17 cellular contexts compared by ENCODE assay signal in genomic region chr20:44548171-44548678, GRCh38. TPM values are rescaled to one million over a fixed set of nuclear protein-coding genes. Genes with fewer than 3 reads are reported as not detected.
DNase-seq lines count a peak whose midpoint lies in the region; ATAC-seq, FAIRE-seq and TF ChIP-seq lines count a peak whose summit lies in the region.
"Had no signal": no experiment of that assay in that cellular context is flagged by ENCODE, and none has a peak within 500 bp of the region (broad histone marks: within the 10 kb centered on the region; RNA-seq: fewer than 3 reads in every experiment).

No MANE protein-coding gene starts in this region.

- no peak overlapping the region for H2AFZ ChIP-seq in astrocyte (ENCODE audit: low read depth, low read length)

- H3K27ac ChIP-seq in HEK293 (ENCODE audit: extremely low read depth, low read depth, low read length) (no peak overlapping the region), astrocyte (ENCODE audit: low read depth, low read length) (no peak overlapping the region), lower lobe of right lung (peak overlapping the region; percentile 49)
- no peak overlapping the region for H3K27ac ChIP-seq in effector memory CD4-positive, alpha-beta T cell (ENCODE audit: insufficient read depth, low read length, poor library complexity, severe bottlenecking)
- H3K27ac ChIP-seq: C4-2B had no signal

- H3K36me3 Mint-ChIP-seq in astrocyte (ENCODE audit: low read depth, unreplicated experiment): no peaks in the 10 kb centered on the region
- H3K36me3 Mint-ChIP-seq: activated naive CD8-positive, alpha-beta T cell treated with anti-CD3 and anti-CD28 coated beads for 36 hours had no signal

- H3K4me1 Mint-ChIP-seq in astrocyte (ENCODE audit: low read depth, unreplicated experiment): peaks cover 20% of the 10 kb centered on the region

- DNase-seq in astrocyte (ENCODE audit: low read depth) (no peak), lower lobe of right lung (no peak), superior temporal gyrus (ENCODE audit: extremely low spot score) (peak; percentile 23)
- no peak for DNase-seq in effector memory CD4-positive, alpha-beta T cell
- DNase-seq: activated CD4-positive, alpha-beta T cell treated with anti-CD3 and anti-CD28 coated beads for 36 hours; activated CD8-positive, alpha-beta memory T cell treated with anti-CD3 and anti-CD28 coated beads, Interleukin-2, amount 50 U/mL, for 48 hours; activated naive CD8-positive, alpha-beta T cell treated with anti-CD3 and anti-CD28 coated beads for 36 hours; DMS79; mesendoderm; NCI-H2107; NCI-H82; ovary; T-helper 17 cell had no signal

- intact Hi-C loops in lower lobe of right lung (cut with DNase I): no loop called here

- H3K4me2 ChIP-seq in astrocyte (ENCODE audit: low read length): peak overlapping the region; percentile 49

- POLR2A ChIA-PET in HEK293 (lab: Yijun Ruan, JAX): no interaction called here

- H3K4me1 ChIP-seq in HEK293 (ENCODE audit: control insufficient read depth, insufficient read depth, low read length) (peaks cover 15% of the 10 kb centered on the region), astrocyte (ENCODE audit: insufficient read depth, low read length) (peaks cover 19% of the 10 kb centered on the region), lower lobe of right lung (peaks cover 19% of the 10 kb centered on the region)
- no peaks in the 10 kb centered on the region for H3K4me1 ChIP-seq in effector memory CD4-positive, alpha-beta T cell (ENCODE audit: control insufficient read depth, insufficient read depth, low read length, poor library complexity, severe bottlenecking)

- peak overlapping the region; percentile 32 for H3K9ac ChIP-seq in astrocyte (ENCODE audit: low read length)

- H3K4me3 ChIP-seq in HEK293 (ENCODE audit: low read depth, low read length) (no peak overlapping the region), astrocyte (ENCODE audit: insufficient read depth, low read depth, low read length) (no peak overlapping the region), lower lobe of right lung (no peak overlapping the region)
- no peak overlapping the region for H3K4me3 ChIP-seq in effector memory CD4-positive, alpha-beta T cell (ENCODE audit: insufficient read depth, low read depth, low read length, poor library complexity, severe bottlenecking)
- H3K4me3 ChIP-seq: ovary had no signal

- no peak overlapping the region for H3K4me3 Mint-ChIP-seq in astrocyte (ENCODE audit: unreplicated experiment)
- H3K4me3 Mint-ChIP-seq: activated CD4-positive, alpha-beta T cell treated with anti-CD3 and anti-CD28 coated beads for 36 hours; activated naive CD8-positive, alpha-beta T cell treated with anti-CD3 and anti-CD28 coated beads for 36 hours; T-helper 17 cell had no signal

- CTCF ChIA-PET in HEK293 (lab: Yijun Ruan, JAX): interaction anchor here (0.7 to 1.1 kb wide), 2 partner anchors 28 to 258 kb away, joined by 4 read pairs; no protein-coding TSS in a partner anchor

- H3K36me3 ChIP-seq in HEK293 (ENCODE audit: control insufficient read depth in 2 of 2, insufficient read depth in 1 of 2, low read length in 2 of 2): no peaks in the 10 kb centered on the region
- no peaks in the 10 kb centered on the region for H3K36me3 ChIP-seq in astrocyte (ENCODE audit: insufficient read depth, low read length)
- H3K36me3 ChIP-seq in lower lobe of right lung: no peaks in the 10 kb centered on the region
- no peaks in the 10 kb centered on the region for H3K36me3 ChIP-seq in effector memory CD4-positive, alpha-beta T cell (ENCODE audit: control insufficient read depth, insufficient read depth, low read length)
- H3K36me3 ChIP-seq: ovary had no signal

- H3K79me2 ChIP-seq in astrocyte (ENCODE audit: insufficient read depth, low read length): peaks cover 10% of the 10 kb centered on the region

- H3K27ac Mint-ChIP-seq in astrocyte (ENCODE audit: unreplicated experiment): no peak overlapping the region
- H3K27ac Mint-ChIP-seq: activated CD4-positive, alpha-beta T cell treated with anti-CD3 and anti-CD28 coated beads for 36 hours; activated naive CD8-positive, alpha-beta T cell treated with anti-CD3 and anti-CD28 coated beads for 36 hours; T-helper 17 cell had no signal

- ATAC-seq in lower lobe of right lung (no peak), HG03432 (IDR thresholded peaks at IDR 0.05; ENCODE audit: unreplicated experiment) (no peak), GM18498 (IDR thresholded peaks at IDR 0.05; ENCODE audit: unreplicated experiment) (no peak)
- ATAC-seq: activated CD4-positive, alpha-beta T cell treated with anti-CD3 and anti-CD28 coated beads for 36 hours; T-helper 17 cell had no signal

- H4K20me1 ChIP-seq in astrocyte (ENCODE audit: insufficient read depth, low read length): no peaks in the 10 kb centered on the region

- H3K9me3 ChIP-seq in HEK293 (ENCODE audit: control insufficient read depth, insufficient read depth, low read depth, low read length): no peaks in the 10 kb centered on the region
- H3K9me3 ChIP-seq in astrocyte (ENCODE audit: insufficient read depth, low read depth, low read length): no peaks in the 10 kb centered on the region
- H3K9me3 ChIP-seq in lower lobe of right lung: no peaks in the 10 kb centered on the region
- H3K9me3 ChIP-seq in effector memory CD4-positive, alpha-beta T cell (ENCODE audit: control insufficient read depth, low read length): no peaks in the 10 kb centered on the region
- H3K9me3 ChIP-seq: ovary had no signal

- no peaks in the 10 kb centered on the region for H3K27me3 Mint-ChIP-seq in astrocyte (ENCODE audit: low read depth, unreplicated experiment)
- H3K27me3 Mint-ChIP-seq: activated naive CD8-positive, alpha-beta T cell treated with anti-CD3 and anti-CD28 coated beads for 36 hours had no signal

- no peak for TF ChIP-seq CTCF in HEK293 (tag by site-specific recombination; IDR thresholded peaks at IDR 0.05)
- no peak for TF ChIP-seq CTCF in astrocyte (IDR thresholded peaks at IDR 0.05; ENCODE audit: insufficient read depth, low read depth, low read length)
- TF ChIP-seq CTCF in lower lobe of right lung (IDR thresholded peaks at IDR 0.05): no peak

- H3K27me3 ChIP-seq in astrocyte (ENCODE audit: insufficient read depth, low read length) (no peaks in the 10 kb centered on the region), lower lobe of right lung (ENCODE audit: low read depth) (no peaks in the 10 kb centered on the region)
- no peaks in the 10 kb centered on the region for H3K27me3 ChIP-seq in effector memory CD4-positive, alpha-beta T cell (replicated peaks; ENCODE audit: control insufficient read depth, insufficient read depth, low read length, poor library complexity, severe bottlenecking)
- H3K27me3 ChIP-seq: ovary had no signal

- peaks cover 2% of the 10 kb centered on the region for H3K9me3 Mint-ChIP-seq in astrocyte (ENCODE audit: unreplicated experiment)
- H3K9me3 Mint-ChIP-seq: activated naive CD8-positive, alpha-beta T cell treated with anti-CD3 and anti-CD28 coated beads for 36 hours had no signal

- FAIRE-seq in astrocyte (lab: Jason Lieb, UNC): no peak

TF ChIP-seq in HEK293, 187 proteins besides CTCF, POLR2A, EP300 and RAD21:
- TF ChIP-seq TCF7L2 (IDR thresholded peaks at IDR 0.05; ENCODE audit: borderline replicate concordance, low read depth, low read length) (no peak), ZNF776 (tag by site-specific recombination; IDR thresholded peaks at IDR 0.05; ENCODE audit: borderline replicate concordance) (no peak), ZNF354C (tag by site-specific recombination; IDR thresholded peaks at IDR 0.05; ENCODE audit: borderline replicate concordance, low read depth) (no peak), ZBTB6 (tag by site-specific recombination; IDR thresholded peaks at IDR 0.05) (peak; percentile 77), ZNF132 (tag by site-specific recombination; IDR thresholded peaks at IDR 0.05; ENCODE audit: borderline replicate concordance) (no peak), ZNF157 (tag by site-specific recombination; IDR thresholded peaks at IDR 0.05) (no peak), ZNF768 (tag by site-specific recombination; IDR thresholded peaks at IDR 0.05) (no peak), ZNF223 (tag by site-specific recombination; IDR thresholded peaks at IDR 0.05) (no peak), ZNF544 (tag by site-specific recombination; IDR thresholded peaks at IDR 0.05) (no peak), ZNF423 (tag by site-specific recombination; IDR thresholded peaks at IDR 0.05) (no peak), ZNF510 (tag by site-specific recombination; IDR thresholded peaks at IDR 0.05; ENCODE audit: insufficient replicate concordance) (no peak), ZNF596 (tag by site-specific recombination; IDR thresholded peaks at IDR 0.05) (no peak), PRDM1 (tag by site-specific recombination; IDR thresholded peaks at IDR 0.05) (no peak), ZNF416 (tag by site-specific recombination; IDR thresholded peaks at IDR 0.05) (no peak)
- TF ChIP-seq, protein P1, sequence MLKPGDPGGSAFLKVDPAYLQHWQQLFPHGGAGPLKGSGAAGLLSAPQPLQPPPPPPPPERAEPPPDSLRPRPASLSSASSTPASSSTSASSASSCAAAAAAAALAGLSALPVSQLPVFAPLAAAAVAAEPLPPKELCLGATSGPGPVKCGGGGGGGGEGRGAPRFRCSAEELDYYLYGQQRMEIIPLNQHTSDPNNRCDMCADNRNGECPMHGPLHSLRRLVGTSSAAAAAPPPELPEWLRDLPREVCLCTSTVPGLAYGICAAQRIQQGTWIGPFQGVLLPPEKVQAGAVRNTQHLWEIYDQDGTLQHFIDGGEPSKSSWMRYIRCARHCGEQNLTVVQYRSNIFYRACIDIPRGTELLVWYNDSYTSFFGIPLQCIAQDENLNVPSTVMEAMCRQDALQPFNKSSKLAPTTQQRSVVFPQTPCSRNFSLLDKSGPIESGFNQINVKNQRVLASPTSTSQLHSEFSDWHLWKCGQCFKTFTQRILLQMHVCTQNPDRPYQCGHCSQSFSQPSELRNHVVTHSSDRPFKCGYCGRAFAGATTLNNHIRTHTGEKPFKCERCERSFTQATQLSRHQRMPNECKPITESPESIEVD (tag by site-specific recombination; IDR thresholded peaks at IDR 0.05): peak; percentile 65

RNA-seq across cellular contexts. Expression of gene SERINC3, which starts 26.4 kb away (rescaled TPM):
- total RNA-seq in astrocyte (94.3 and 107 TPM in 2 replicates), lower lobe of right lung (133 TPM)

RNA-seq across cellular contexts. Expression of gene PKIG, which starts 34.2 kb away (rescaled TPM):
- total RNA-seq in astrocyte: 27.8 and 30.1 TPM in 2 replicates
- total RNA-seq in lower lobe of right lung: 61.6 TPM
